ENCODE assay signal across 9 cellular contexts in genomic region chr17:56125830-56126819, GRCh38. TPM values are rescaled to one million over a fixed set of nuclear protein-coding genes. Genes with fewer than 3 reads are reported as not detected.
DNase-seq lines count a peak whose midpoint lies in the region; ATAC-seq, FAIRE-seq and TF ChIP-seq lines count a peak whose summit lies in the region.
"Had no signal": no experiment of that assay in that cellular context is flagged by ENCODE, and none has a peak within 500 bp of the region (broad histone marks: within the 10 kb centered on the region; RNA-seq: fewer than 3 reads in every experiment).

No MANE protein-coding gene starts in this region.

- POLR2A ChIA-PET in PC-9 (lab: Charles Lee; ENCODE audit: unreplicated experiment), result no interaction called here

- FAIRE-seq in small intestine (lab: Jason Lieb, UNC), result no peak

- intact Hi-C loops in PC-9 (cut with micrococcal nuclease; ENCODE audit: unreplicated experiment) (loop anchor here (10.0 kb wide), 1 partner anchor 589 kb away; no protein-coding TSS in a partner anchor), colonic mucosa (cut with DNase I) (loop anchor here (10.0 kb wide), 1 partner anchor 189 kb away; no protein-coding TSS in a partner anchor)

- no peak overlapping the region for H3K27ac ChIP-seq in PC-9
- H3K27ac ChIP-seq in small intestine (ENCODE audit: low read depth in 1 of 2, low read length in 1 of 2), result no peak overlapping the region
- no peak overlapping the region for H3K27ac ChIP-seq in colonic mucosa
- H3K27ac ChIP-seq: epithelial cell of prostate had no signal

- BruUV-seq in PC-9 (replicated peaks; lab: Mats Ljungman, UMichigan), result no TSS peak

- no peak for ATAC-seq in GM18520 (IDR thresholded peaks at IDR 0.05; ENCODE audit: unreplicated experiment)

- no peak overlapping the region for H3K4me2 ChIP-seq in PC-9

- H3K27me3 ChIP-seq in H7 (ENCODE audit: control insufficient read depth, insufficient read depth, low read length) (no peaks in the 10 kb centered on the region), PC-9 (ENCODE audit: insufficient read depth, low read depth) (peaks cover 6% of the 10 kb centered on the region; the same call in 1 of the 2 replicates), small intestine (ENCODE audit: control insufficient read depth in 2 of 2, insufficient read depth in 2 of 2, low read length in 2 of 2) (no peaks in the 10 kb centered on the region), colonic mucosa (no peaks in the 10 kb centered on the region)

- H3K4me3 ChIP-seq in H7 (ENCODE audit: insufficient read depth, low read depth, low read length) (no peak overlapping the region), PC-9 (no peak overlapping the region), fibroblast of mammary gland (ENCODE audit: control insufficient read depth, low read depth, low read length) (no peak overlapping the region), small intestine (ENCODE audit: low read depth in 1 of 2, low read length in 2 of 2) (no peak overlapping the region), colonic mucosa (no peak overlapping the region)

- no peaks in the 10 kb centered on the region for H3F3A ChIP-seq in PC-9 (ENCODE audit: insufficient read depth, low read depth)

- H3K4me1 ChIP-seq in PC-9 (replicated peaks; ENCODE audit: insufficient read depth) (no peaks in the 10 kb centered on the region), small intestine (ENCODE audit: control insufficient read depth in 2 of 2, insufficient read depth in 1 of 2, low read depth in 1 of 2, low read length in 1 of 2) (no peaks in the 10 kb centered on the region), colonic mucosa (no peaks in the 10 kb centered on the region)

- H2AFZ ChIP-seq in PC-9, result no peak overlapping the region

- TF ChIP-seq CTCF in PC-9 (conservative IDR thresholded peaks at IDR 0.05) (peak; percentile 58), fibroblast of mammary gland (conservative IDR thresholded peaks at IDR 0.05; ENCODE audit: control insufficient read depth, insufficient read depth, low read depth, low read length) (peak; percentile 92), colonic mucosa (IDR thresholded peaks at IDR 0.05) (no peak)

- 41 to 56% (median 55%) methylated on average over 14 of the region's 14 CpGs for WGBS in small intestine, 3 donors

- CTCF ChIA-PET in PC-9 (lab: Charles Lee), result no interaction called here

- H3K9me2 ChIP-seq in PC-9 (ENCODE audit: insufficient read depth), result no peaks in the 10 kb centered on the region

- H3K9ac ChIP-seq in colonic mucosa (ENCODE audit: low read depth in 2 of 2, low read length in 2 of 2), result no peak overlapping the region

- H4K20me1 ChIP-seq in PC-9 (ENCODE audit: insufficient read depth), result no peaks in the 10 kb centered on the region

- no peaks in the 10 kb centered on the region for H3K79me2 ChIP-seq in PC-9 (ENCODE audit: low read depth)

- no peaks in the 10 kb centered on the region for H3K36me3 ChIP-seq in H7 (replicated peaks; ENCODE audit: control insufficient read depth, insufficient read depth, low read length)
- no peaks in the 10 kb centered on the region for H3K36me3 ChIP-seq in PC-9 (ENCODE audit: low read depth)
- H3K36me3 ChIP-seq in small intestine (ENCODE audit: control insufficient read depth in 2 of 2, insufficient read depth in 2 of 2, low read length in 2 of 2), result no peaks in the 10 kb centered on the region
- H3K36me3 ChIP-seq in colonic mucosa, result no peaks in the 10 kb centered on the region

- H3K9me3 ChIP-seq in PC-9 (ENCODE audit: insufficient read depth, low read depth), result no peaks in the 10 kb centered on the region
- no peaks in the 10 kb centered on the region for H3K9me3 ChIP-seq in small intestine (ENCODE audit: control insufficient read depth, low read depth)
- H3K9me3 ChIP-seq in colonic mucosa, result no peaks in the 10 kb centered on the region

- DNase-seq in AML-193 (lab: John Stamatoyannopoulos, UW) (peak; percentile 51 to 58), H7 (peak; percentile 35), PC-9 (peak in 1 of 2 experiments; percentile 1), fibroblast of mammary gland (ENCODE audit: low read depth) (peak; percentile 93), small intestine (peak; percentile 58), inferior parietal cortex (ENCODE audit: extremely low spot score) (no peak), colonic mucosa (no peak)

RNA-seq across cellular contexts. Expression of gene ANKFN1, which starts 27.1 kb away (rescaled TPM):
- 0.07 TPM in 1 of 2 replicates, not detected in the other for total RNA-seq in H7 (2014; rRNA removed; shearing (Covaris generic))
- total RNA-seq in PC-9 (2021), result not detected in 2 replicates
- under 1 TPM in 1 of 3 donors, not detected in 2; 0.07 TPM for polyA plus RNA-seq in small intestine
- total RNA-seq in colonic mucosa, result under 1 TPM; 0.52 to 0.58 TPM

Comparison
In these comparisons a context has a peak if more than half of its experiments do, and no peak if none do; other contexts are left out.
1. DNase-seq: peak in AML-193 (2 of 2), H7 (single experiment), fibroblast of mammary gland (single experiment) and small intestine (single experiment); none in inferior parietal cortex (single experiment) and colonic mucosa (single experiment).